18 cellular contexts compared by ENCODE assay signal in the genomic region with DNA sequence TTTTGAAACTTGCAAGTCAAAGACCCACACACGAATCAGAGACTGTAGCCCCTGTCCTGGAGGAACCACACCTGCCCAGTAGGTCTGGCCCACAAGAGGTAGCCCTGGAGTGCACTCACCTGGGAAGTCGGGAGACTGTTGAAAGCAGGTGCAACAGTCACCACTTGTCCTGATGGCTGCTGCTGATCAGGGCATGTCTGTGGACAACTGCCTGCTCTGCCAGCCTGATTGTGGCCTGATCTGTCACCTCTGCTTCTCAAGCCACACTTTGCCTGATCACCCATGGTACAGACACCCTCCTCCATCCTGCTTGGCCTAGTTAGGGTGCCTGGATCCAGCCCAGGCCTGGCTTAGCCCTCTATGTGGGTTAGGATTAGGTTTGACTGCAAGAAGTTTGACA.
DNase-seq lines count a peak whose midpoint lies in the region; ATAC-seq and TF ChIP-seq lines count a peak whose summit lies in the region.
"Had no signal": no experiment of that assay in that cellular context is flagged by ENCODE, and none has a peak within 500 bp of the region (broad histone marks: within the 10 kb centered on the region; RNA-seq: fewer than 3 reads in every experiment).

No MANE protein-coding gene starts in this region.

- no peak overlapping the region for H3K4me2 ChIP-seq in PC-9
- H3K4me2 ChIP-seq: neural progenitor cell had no signal

- no peaks in the 10 kb centered on the region for H3K9me2 ChIP-seq in PC-9 (ENCODE audit: insufficient read depth)

- H3F3A ChIP-seq in PC-9 (ENCODE audit: insufficient read depth, low read depth): peaks cover 4% of the 10 kb centered on the region; the same call in 1 of the 2 replicates

- TF ChIP-seq CTCF in PC-9 (conservative IDR thresholded peaks at IDR 0.05): no peak
- no peak for TF ChIP-seq CTCF in esophagus squamous epithelium (IDR thresholded peaks at IDR 0.05)
- no peak for TF ChIP-seq CTCF in suprapubic skin (IDR thresholded peaks at IDR 0.05)

- H3K4me1 Mint-ChIP-seq in activated T-cell treated with anti-CD3 and anti-CD28 coated beads, Interleukin-2, amount 50 U/mL, for 72 hours (ENCODE audit: low read depth): peaks cover 14% of the 10 kb centered on the region

- intact Hi-C loops in PC-9 (cut with micrococcal nuclease; ENCODE audit: unreplicated experiment): no loop called here
- intact Hi-C loops in esophagus squamous epithelium (cut with DNase I): no loop called here

- no peaks in the 10 kb centered on the region for H4K20me1 ChIP-seq in PC-9 (ENCODE audit: insufficient read depth)

- TSS peak; percentile 98 for BruUV-seq in PC-9 (replicated peaks; lab: Mats Ljungman, UMichigan)

- CTCF ChIA-PET in PC-9 (lab: Charles Lee): no interaction called here

- H3K36me3 ChIP-seq in PC-9 (ENCODE audit: low read depth): no peaks in the 10 kb centered on the region
- no peaks in the 10 kb centered on the region for H3K36me3 ChIP-seq in esophagus squamous epithelium
- no peaks in the 10 kb centered on the region for H3K36me3 ChIP-seq in suprapubic skin
- H3K36me3 ChIP-seq: neural progenitor cell, thyroid gland had no signal

- POLR2A ChIA-PET in PC-9 (lab: Charles Lee; ENCODE audit: unreplicated experiment): no interaction called here

- no peak for DNase-seq in activated T-cell treated with anti-CD3 and anti-CD28 coated beads, Interleukin-2, amount 50 U/mL, for 72 hours
- no peak for DNase-seq in activated T-cell treated with anti-CD3 and anti-CD28 coated beads for 4 hours
- no peak for DNase-seq in PC-9
- DNase-seq in esophagus squamous epithelium (lab: John Stamatoyannopoulos, UW): no peak
- peak in 1 of 2 donors; percentile 62 for DNase-seq in suprapubic skin (ENCODE audit: low spot score in 2 of 2)
- no peak for DNase-seq in activated CD4-positive, alpha-beta T cell treated with anti-CD3 and anti-CD28 coated beads, Interleukin-2, amount 50 U/mL, for 1 hour
- DNase-seq: activated CD4-positive, alpha-beta memory T cell treated with anti-CD3 and anti-CD28 coated beads, Interleukin-2, amount 10 ng/mL, durations not matched to agents 7 days and 5 days; activated effector memory CD4-positive, alpha-beta T cell treated with Interleukin-2 at 50 U/mL for 16 hours; activated naive CD8-positive, alpha-beta T cell treated with anti-CD3 and anti-CD28 coated beads for 36 hours; CD8-positive, alpha-beta T cell; GOT3; NCI-H1694; thyroid gland had no signal

- no peak overlapping the region for H3K27ac ChIP-seq in PC-9
- H3K27ac ChIP-seq in esophagus squamous epithelium: peak overlapping the region in 3 of 4 donors; percentile 50 to 73 (median 67)
- peak overlapping the region; percentile 45 for H3K27ac ChIP-seq in suprapubic skin
- H3K27ac ChIP-seq: neural progenitor cell, SK-N-MC, thyroid gland had no signal

- H3K9me3 ChIP-seq in PC-9 (ENCODE audit: insufficient read depth, low read depth) (no peaks in the 10 kb centered on the region), esophagus squamous epithelium (no peaks in the 10 kb centered on the region), suprapubic skin (no peaks in the 10 kb centered on the region)
- H3K9me3 ChIP-seq: thyroid gland had no signal

- H3K27ac Mint-ChIP-seq in activated T-cell treated with anti-CD3 and anti-CD28 coated beads, Interleukin-2, amount 50 U/mL, for 72 hours: peak overlapping the region; percentile 27
- H3K27ac Mint-ChIP-seq: activated CD4-positive, alpha-beta memory T cell treated with anti-CD3 and anti-CD28 coated beads, Interleukin-2, amount 10 ng/mL, durations not matched to agents 7 days and 5 days; activated naive CD8-positive, alpha-beta T cell treated with anti-CD3 and anti-CD28 coated beads for 36 hours; CD8-positive, alpha-beta T cell; neural progenitor cell; stimulated activated naive CD8-positive, alpha-beta T cell treated with anti-CD3 and anti-CD28 coated beads, Interleukin-15, Interleukin-2, amounts not matched to agents 100 ng/mL and 50 ng/mL, for 24 hours had no signal

- no peak for ATAC-seq in activated T-cell treated with anti-CD3 and anti-CD28 coated beads, Interleukin-2, amount 50 U/mL, for 72 hours (replicated peaks in 1 of 2)
- no peak for ATAC-seq in HG02759 (IDR thresholded peaks at IDR 0.05; ENCODE audit: unreplicated experiment)
- no peak for ATAC-seq in HG03108 (IDR thresholded peaks at IDR 0.05; ENCODE audit: unreplicated experiment)
- ATAC-seq: CD8-positive, alpha-beta T cell had no signal

- 43 to 77% methylated on average over 1 to 2 of the region's 2 CpGs for WGBS in esophagus squamous epithelium, 2 donors
- WGBS in suprapubic skin: 67% methylated on average over 2 of the region's 2 CpGs

- H3K27me3 ChIP-seq in PC-9 (ENCODE audit: insufficient read depth, low read depth): no peaks in the 10 kb centered on the region
- H3K27me3 ChIP-seq in esophagus squamous epithelium: no peaks in the 10 kb centered on the region
- H3K27me3 ChIP-seq in suprapubic skin: no peaks in the 10 kb centered on the region
- H3K27me3 ChIP-seq: neural progenitor cell, thyroid gland had no signal

- TF ChIP-seq POLR2A in esophagus squamous epithelium (IDR thresholded peaks at IDR 0.05) (no peak), suprapubic skin (IDR thresholded peaks at IDR 0.05) (no peak)

- H3K4me1 ChIP-seq in PC-9 (replicated peaks; ENCODE audit: insufficient read depth): peaks cover 8% of the 10 kb centered on the region
- H3K4me1 ChIP-seq in esophagus squamous epithelium: peaks cover 0 to 23% (median 17%) of the 10 kb centered on the region in 3 donors
- H3K4me1 ChIP-seq in suprapubic skin: peaks cover 20% of the 10 kb centered on the region

- H2AFZ ChIP-seq in PC-9: no peak overlapping the region
- H2AFZ ChIP-seq: neural progenitor cell had no signal

- no peaks in the 10 kb centered on the region for H3K9me3 Mint-ChIP-seq in activated T-cell treated with anti-CD3 and anti-CD28 coated beads, Interleukin-2, amount 50 U/mL, for 72 hours
- H3K9me3 Mint-ChIP-seq: activated CD4-positive, alpha-beta memory T cell treated with anti-CD3 and anti-CD28 coated beads, Interleukin-2, amount 10 ng/mL, durations not matched to agents 7 days and 5 days; activated naive CD8-positive, alpha-beta T cell treated with anti-CD3 and anti-CD28 coated beads for 36 hours; CD8-positive, alpha-beta T cell; neural progenitor cell; stimulated activated naive CD8-positive, alpha-beta T cell treated with anti-CD3 and anti-CD28 coated beads, Interleukin-15, Interleukin-2, amounts not matched to agents 100 ng/mL and 50 ng/mL, for 24 hours had no signal

- H3K79me2 ChIP-seq in PC-9 (ENCODE audit: low read depth): no peaks in the 10 kb centered on the region

- no peak overlapping the region for H3K4me3 ChIP-seq in PC-9
- H3K4me3 ChIP-seq in esophagus squamous epithelium: no peak overlapping the region
- H3K4me3 ChIP-seq in suprapubic skin: no peak overlapping the region
- H3K4me3 ChIP-seq: neural progenitor cell, SK-N-MC, thyroid gland had no signal

- H3K36me3 Mint-ChIP-seq in activated T-cell treated with anti-CD3 and anti-CD28 coated beads, Interleukin-2, amount 50 U/mL, for 72 hours (ENCODE audit: insufficient read depth in 2 of 2): no peaks in the 10 kb centered on the region
- H3K36me3 Mint-ChIP-seq: activated naive CD8-positive, alpha-beta T cell treated with anti-CD3 and anti-CD28 coated beads for 36 hours; CD8-positive, alpha-beta T cell; neural progenitor cell had no signal

- no peaks in the 10 kb centered on the region for H3K27me3 Mint-ChIP-seq in activated T-cell treated with anti-CD3 and anti-CD28 coated beads, Interleukin-2, amount 50 U/mL, for 72 hours (ENCODE audit: low read depth)
- H3K27me3 Mint-ChIP-seq: activated naive CD8-positive, alpha-beta T cell treated with anti-CD3 and anti-CD28 coated beads for 36 hours; stimulated activated naive CD8-positive, alpha-beta T cell treated with anti-CD3 and anti-CD28 coated beads, Interleukin-15, Interleukin-2, amounts not matched to agents 100 ng/mL and 50 ng/mL, for 24 hours had no signal

- no peak for TF ChIP-seq EP300 in suprapubic skin (IDR thresholded peaks at IDR 0.05)

- no peak overlapping the region for H3K4me3 Mint-ChIP-seq in activated T-cell treated with anti-CD3 and anti-CD28 coated beads, Interleukin-2, amount 50 U/mL, for 72 hours
- H3K4me3 Mint-ChIP-seq: activated CD4-positive, alpha-beta memory T cell treated with anti-CD3 and anti-CD28 coated beads, Interleukin-2, amount 10 ng/mL, durations not matched to agents 7 days and 5 days; activated naive CD8-positive, alpha-beta T cell treated with anti-CD3 and anti-CD28 coated beads for 36 hours; CD8-positive, alpha-beta T cell; neural progenitor cell; stimulated activated naive CD8-positive, alpha-beta T cell treated with anti-CD3 and anti-CD28 coated beads, Interleukin-15, Interleukin-2, amounts not matched to agents 100 ng/mL and 50 ng/mL, for 24 hours had no signal
